ENCODE assay signal across 11 cellular contexts in genomic region chr5:104800440-104801048, GRCh38.
DNase-seq lines count a peak whose midpoint lies in the region; ATAC-seq, FAIRE-seq and TF ChIP-seq lines count a peak whose summit lies in the region.
"Had no signal": no experiment of that assay in that cellular context is flagged by ENCODE, and none has a peak within 500 bp of the region (broad histone marks: within the 10 kb centered on the region; RNA-seq: fewer than 3 reads in every experiment).

No MANE protein-coding gene starts in this region.

- H3K27me3 ChIP-seq in breast epithelium (no peaks in the 10 kb centered on the region), OCI-LY1 (ENCODE audit: insufficient read depth, low read length) (no peaks in the 10 kb centered on the region), endothelial cell of umbilical vein (ENCODE audit: control insufficient read depth in 2 of 2, insufficient read depth in 2 of 2, low read length in 2 of 2) (no peaks in the 10 kb centered on the region), uterus (no peaks in the 10 kb centered on the region)
- H3K27me3 ChIP-seq: upper lobe of right lung had no signal

- no peaks in the 10 kb centered on the region for H4K20me1 ChIP-seq in OCI-LY1 (ENCODE audit: insufficient read depth, low read length)
- no peaks in the 10 kb centered on the region for H4K20me1 ChIP-seq in endothelial cell of umbilical vein (replicated peaks; ENCODE audit: control insufficient read depth, extremely low read depth, insufficient read depth, low read length)

- intact Hi-C loops in MCF 10A (cut with micrococcal nuclease) (loop anchor here (10.0 kb wide), 1 partner anchor 226 kb away; no protein-coding TSS in a partner anchor), breast epithelium (cut with DNase I; ENCODE audit: low total_unique reads) (no loop called here), endothelial cell of umbilical vein (cut with micrococcal nuclease) (loop anchor here (10.0 kb wide), 1 partner anchor 456 kb away; no protein-coding TSS in a partner anchor), uterus (cut with DNase I; ENCODE audit: low total_unique reads) (no loop called here)

- no peaks in the 10 kb centered on the region for H3K36me3 Mint-ChIP-seq in MCF 10A (ENCODE audit: insufficient read depth, unreplicated experiment)

- H3K79me2 ChIP-seq in OCI-LY1 (ENCODE audit: insufficient read depth, low read length) (no peaks in the 10 kb centered on the region), endothelial cell of umbilical vein (ENCODE audit: control insufficient read depth, insufficient read depth, low read length) (no peaks in the 10 kb centered on the region)

- H3K9ac ChIP-seq in OCI-LY1 (ENCODE audit: low read length), result no peak overlapping the region
- H3K9ac ChIP-seq in endothelial cell of umbilical vein (replicated peaks; ENCODE audit: extremely low read depth, insufficient read depth, low read length), result no peak overlapping the region

- dilution Hi-C loops in endothelial cell of umbilical vein (cut with MboI; ENCODE audit: extremely low pct_ligation_motif_present, low sequenced_read_pairs), result no loop called here

- H3K4me1 ChIP-seq in breast epithelium (no peaks in the 10 kb centered on the region), OCI-LY1 (ENCODE audit: insufficient read depth, low read length, severe bottlenecking) (no peaks in the 10 kb centered on the region), endothelial cell of umbilical vein (ENCODE audit: control insufficient read depth, extremely low read depth, insufficient read depth, low read length) (no peaks in the 10 kb centered on the region), uterus (no peaks in the 10 kb centered on the region)
- H3K4me1 ChIP-seq: upper lobe of right lung had no signal

- no peak overlapping the region for H3K4me3 ChIP-seq in breast epithelium
- no peak overlapping the region for H3K4me3 ChIP-seq in OCI-LY1 (ENCODE audit: low read depth, low read length, poor library complexity, severe bottlenecking)
- no peak overlapping the region for H3K4me3 ChIP-seq in endothelial cell of umbilical vein (replicated peaks in 1 of 3; ENCODE audit: insufficient read depth in 1 of 3, low read depth in 1 of 3, low read length in 3 of 3)
- H3K4me3 ChIP-seq in uterus, result no peak overlapping the region
- H3K4me3 ChIP-seq: upper lobe of right lung had no signal

- no peak for FAIRE-seq in endothelial cell of umbilical vein (lab: Jason Lieb, UNC)

- H2AFZ ChIP-seq in OCI-LY1 (ENCODE audit: low read length) (no peak overlapping the region), endothelial cell of umbilical vein (ENCODE audit: low read depth, low read length) (no peak overlapping the region)

- no peaks in the 10 kb centered on the region for H3K9me1 ChIP-seq in endothelial cell of umbilical vein (replicated peaks; ENCODE audit: control insufficient read depth, extremely low read depth, insufficient read depth, low read length)

- H3K27ac ChIP-seq in breast epithelium (no peak overlapping the region), OCI-LY1 (ENCODE audit: low read depth, low read length, poor library complexity, severe bottlenecking) (no peak overlapping the region), endothelial cell of umbilical vein (ENCODE audit: insufficient read depth, low read depth, low read length) (no peak overlapping the region), uterus (no peak overlapping the region)
- H3K27ac ChIP-seq: upper lobe of right lung had no signal

- POLR2A ChIA-PET in MCF 10A (lab: Yijun Ruan, JAX) (no interaction called here), endothelial cell of umbilical vein (lab: Charles Lee) (no interaction called here)

- no peaks in the 10 kb centered on the region for H3K27me3 Mint-ChIP-seq in MCF 10A (ENCODE audit: insufficient read depth, unreplicated experiment)

- H3K4me1 Mint-ChIP-seq in MCF 10A (ENCODE audit: insufficient read depth, unreplicated experiment), result no peaks in the 10 kb centered on the region

- no peaks in the 10 kb centered on the region for H3K9me2 ChIP-seq in OCI-LY1 (ENCODE audit: low read depth, low read length)

- no peaks in the 10 kb centered on the region for H3K9me3 Mint-ChIP-seq in MCF 10A (ENCODE audit: unreplicated experiment)

- CTCF ChIA-PET in MCF 10A (lab: Yijun Ruan, JAX), result interaction anchor here (0.5 to 1.1 kb wide), 2 partner anchors 12 to 1925 kb away, joined by 3 read pairs; no protein-coding TSS in a partner anchor
- CTCF ChIA-PET in endothelial cell of umbilical vein (lab: Charles Lee), result interaction anchor here (0.6 to 3.0 kb wide), 5 partner anchors 20 to 1218 kb away, joined by 3 to 15 read pairs (median 3); no protein-coding TSS in a partner anchor

- no peak for TF ChIP-seq POLR2A in breast epithelium (IDR thresholded peaks at IDR 0.05)
- no peak for TF ChIP-seq POLR2A in endothelial cell of umbilical vein (IDR thresholded peaks at IDR 0.05; ENCODE audit: low read depth, low read length)
- no peak for TF ChIP-seq POLR2A in uterus (IDR thresholded peaks at IDR 0.05)

- H3K4me3 Mint-ChIP-seq in MCF 10A (ENCODE audit: unreplicated experiment), result no peak overlapping the region

- no TSS peak for BruUV-seq in MCF 10A (replicated peaks; lab: Mats Ljungman, UMichigan)
- BruUV-seq in endothelial cell of umbilical vein (replicated peaks; lab: Mats Ljungman, UMichigan), result no TSS peak

- H3F3A ChIP-seq in OCI-LY1 (ENCODE audit: insufficient read depth, low read length), result no peaks in the 10 kb centered on the region

- ATAC-seq in HG03354 (IDR thresholded peaks at IDR 0.05; ENCODE audit: poor library complexity, severe bottlenecking, unreplicated experiment) (no peak), HG03025 (IDR thresholded peaks at IDR 0.05; ENCODE audit: low FRiP score, unreplicated experiment) (no peak)
- ATAC-seq: upper lobe of right lung had no signal

- no peaks in the 10 kb centered on the region for H3K9me3 ChIP-seq in breast epithelium
- H3K9me3 ChIP-seq in OCI-LY1 (ENCODE audit: low read length), result no peaks in the 10 kb centered on the region
- H3K9me3 ChIP-seq in endothelial cell of umbilical vein (replicated peaks; ENCODE audit: control insufficient read depth, insufficient read depth, low read length), result no peaks in the 10 kb centered on the region
- no peaks in the 10 kb centered on the region for H3K9me3 ChIP-seq in uterus
- H3K9me3 ChIP-seq: upper lobe of right lung had no signal

- H3K27ac Mint-ChIP-seq in MCF 10A (ENCODE audit: low read depth, unreplicated experiment), result no peak overlapping the region

- H3K4me2 ChIP-seq in OCI-LY1 (ENCODE audit: low read length) (no peak overlapping the region), endothelial cell of umbilical vein (ENCODE audit: insufficient read depth, low read length) (no peak overlapping the region)

- DNase-seq in MCF 10A (ENCODE audit: unreplicated experiment) (peak; percentile 16), breast epithelium (ENCODE audit: low spot score in 2 of 2) (no peak), endothelial cell of umbilical vein (ENCODE audit: low read depth, low spot score) (peak; percentile 3), uterus (no peak), KG1 (lab: John Stamatoyannopoulos, UW) (no peak)
- DNase-seq: activated CD4-positive, alpha-beta T cell treated with anti-CD3 and anti-CD28 coated beads, Interleukin-2, amount 50 U/mL, for 4 hours; NCI-H1417 treated with DMSO at 0.1 percent for 48 hours; upper lobe of right lung had no signal

- no peaks in the 10 kb centered on the region for H3K36me3 ChIP-seq in breast epithelium
- H3K36me3 ChIP-seq in OCI-LY1 (ENCODE audit: insufficient read depth, low read length), result no peaks in the 10 kb centered on the region
- H3K36me3 ChIP-seq in endothelial cell of umbilical vein (ENCODE audit: control insufficient read depth in 2 of 2, extremely low read depth in 1 of 2, insufficient read depth in 2 of 2, low read length in 2 of 2), result no peaks in the 10 kb centered on the region
- no peaks in the 10 kb centered on the region for H3K36me3 ChIP-seq in uterus
- H3K36me3 ChIP-seq: upper lobe of right lung had no signal

- TF ChIP-seq CTCF in MCF 10A (IDR thresholded peaks at IDR 0.05; ENCODE audit: unreplicated experiment) (peak; percentile 30), breast epithelium (IDR thresholded peaks at IDR 0.05) (no peak), OCI-LY1 (IDR thresholded peaks at IDR 0.05; ENCODE audit: low read length) (peak; percentile 78), endothelial cell of umbilical vein (IDR thresholded peaks at IDR 0.05; ENCODE audit: extremely low read depth in 1 of 2, insufficient read depth in 1 of 2, low read depth in 1 of 2, low read length in 2 of 2) (peak; percentile 6 to 14), uterus (IDR thresholded peaks at IDR 0.05) (no peak)

TF ChIP-seq in endothelial cell of umbilical vein, 7 proteins besides CTCF, POLR2A, EP300 and RAD21:
- TF ChIP-seq JUN (IDR thresholded peaks at IDR 0.05; ENCODE audit: borderline replicate concordance, insufficient read depth, insufficient read length, low read depth), result no peak
TF ChIP-seq in endothelial cell of umbilical vein: peak in this region for 0.

Comparison
In these comparisons a context has a peak if more than half of its experiments do, and no peak if none do; other contexts are left out.
1. DNase-seq: peak in MCF 10A (single experiment) and endothelial cell of umbilical vein (single experiment); none in breast epithelium (0 of 2), uterus (0 of 2) and KG1 (single experiment).
2. CTCF ChIP-seq: peak in MCF 10A (single experiment), OCI-LY1 (single experiment) and endothelial cell of umbilical vein (2 of 2); none in breast epithelium (0 of 3) and uterus (0 of 4).
3. intact Hi-C loops: an anchor here in MCF 10A (10.0 kb wide) and endothelial cell of umbilical vein (10.0 kb wide); none called in breast epithelium and uterus.